Comparison of ENCODE assay signal across 7 cellular contexts in genomic region chr3:32155117-32155516, GRCh38.
"Had no signal": no experiment of that assay in that cellular context is flagged by ENCODE, and none has a peak within 500 bp of the region (broad histone marks: within the 10 kb centered on the region; RNA-seq: fewer than 3 reads in every experiment).

No MANE protein-coding gene starts in this region.

- H3K9me3 Mint-ChIP-seq: GM23338, H9 had no signal

- H2AFZ ChIP-seq: GM23338 had no signal

- H3K4me2 ChIP-seq: GM23338 had no signal

- H3K27ac Mint-ChIP-seq: GM23338, H9 had no signal

- FAIRE-seq: H1, H54, HTR-8/SVneo had no signal

- H3K4me3 Mint-ChIP-seq: GM23338, H9 had no signal

- H3K4me3 ChIP-seq: GM23338 had no signal

- DNase-seq: H9, HCEC 1CT, IMR-90 had no signal
